1 cellular context compared by ENCODE assay signal in the genomic region with DNA sequence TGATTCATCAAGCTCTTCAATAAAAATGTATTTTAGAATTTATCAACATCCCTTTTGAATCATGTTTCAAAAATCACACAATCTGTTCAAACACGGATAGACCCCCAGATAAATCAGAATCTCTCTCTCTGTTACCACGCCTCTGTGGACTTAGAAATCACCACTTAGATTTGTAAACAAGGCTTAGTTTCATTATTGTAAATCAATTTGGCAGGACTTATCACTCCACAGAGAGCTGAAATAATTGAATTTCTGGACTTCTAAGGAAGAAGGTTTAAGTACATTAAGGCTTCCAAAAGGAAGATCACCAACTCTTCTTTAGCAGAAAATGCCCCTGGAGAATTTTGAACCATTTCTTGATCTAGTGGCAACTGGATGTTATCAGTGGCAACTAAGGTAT.
TF ChIP-seq lines count a peak whose summit lies in the region.

No MANE protein-coding gene starts in this region.

TF ChIP-seq in WTC11, 78 proteins besides CTCF, POLR2A, EP300 and RAD21 (continued from another document):
- TF ChIP-seq, protein P1, sequence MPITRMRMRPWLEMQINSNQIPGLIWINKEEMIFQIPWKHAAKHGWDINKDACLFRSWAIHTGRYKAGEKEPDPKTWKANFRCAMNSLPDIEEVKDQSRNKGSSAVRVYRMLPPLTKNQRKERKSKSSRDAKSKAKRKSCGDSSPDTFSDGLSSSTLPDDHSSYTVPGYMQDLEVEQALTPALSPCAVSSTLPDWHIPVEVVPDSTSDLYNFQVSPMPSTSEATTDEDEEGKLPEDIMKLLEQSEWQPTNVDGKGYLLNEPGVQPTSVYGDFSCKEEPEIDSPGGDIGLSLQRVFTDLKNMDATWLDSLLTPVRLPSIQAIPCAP (CRISPR knock-in tag; IDR thresholded peaks at IDR 0.05), result no peak
- TF ChIP-seq ZNF138 (CRISPR knock-in tag; conservative IDR thresholded peaks at IDR 0.05) (no peak), OVOL2 (CRISPR knock-in tag; IDR thresholded peaks at IDR 0.05; ENCODE audit: borderline replicate concordance) (no peak), NFATC4 (CRISPR knock-in tag; IDR thresholded peaks at IDR 0.05) (no peak), PRRX2 (CRISPR knock-in tag; IDR thresholded peaks at IDR 0.05) (no peak), NFE2L1 (CRISPR knock-in tag; IDR thresholded peaks at IDR 0.05) (no peak), IRF2 (CRISPR knock-in tag; IDR thresholded peaks at IDR 0.05; ENCODE audit: borderline replicate concordance, low read depth) (no peak)
- TF ChIP-seq, protein P2, sequence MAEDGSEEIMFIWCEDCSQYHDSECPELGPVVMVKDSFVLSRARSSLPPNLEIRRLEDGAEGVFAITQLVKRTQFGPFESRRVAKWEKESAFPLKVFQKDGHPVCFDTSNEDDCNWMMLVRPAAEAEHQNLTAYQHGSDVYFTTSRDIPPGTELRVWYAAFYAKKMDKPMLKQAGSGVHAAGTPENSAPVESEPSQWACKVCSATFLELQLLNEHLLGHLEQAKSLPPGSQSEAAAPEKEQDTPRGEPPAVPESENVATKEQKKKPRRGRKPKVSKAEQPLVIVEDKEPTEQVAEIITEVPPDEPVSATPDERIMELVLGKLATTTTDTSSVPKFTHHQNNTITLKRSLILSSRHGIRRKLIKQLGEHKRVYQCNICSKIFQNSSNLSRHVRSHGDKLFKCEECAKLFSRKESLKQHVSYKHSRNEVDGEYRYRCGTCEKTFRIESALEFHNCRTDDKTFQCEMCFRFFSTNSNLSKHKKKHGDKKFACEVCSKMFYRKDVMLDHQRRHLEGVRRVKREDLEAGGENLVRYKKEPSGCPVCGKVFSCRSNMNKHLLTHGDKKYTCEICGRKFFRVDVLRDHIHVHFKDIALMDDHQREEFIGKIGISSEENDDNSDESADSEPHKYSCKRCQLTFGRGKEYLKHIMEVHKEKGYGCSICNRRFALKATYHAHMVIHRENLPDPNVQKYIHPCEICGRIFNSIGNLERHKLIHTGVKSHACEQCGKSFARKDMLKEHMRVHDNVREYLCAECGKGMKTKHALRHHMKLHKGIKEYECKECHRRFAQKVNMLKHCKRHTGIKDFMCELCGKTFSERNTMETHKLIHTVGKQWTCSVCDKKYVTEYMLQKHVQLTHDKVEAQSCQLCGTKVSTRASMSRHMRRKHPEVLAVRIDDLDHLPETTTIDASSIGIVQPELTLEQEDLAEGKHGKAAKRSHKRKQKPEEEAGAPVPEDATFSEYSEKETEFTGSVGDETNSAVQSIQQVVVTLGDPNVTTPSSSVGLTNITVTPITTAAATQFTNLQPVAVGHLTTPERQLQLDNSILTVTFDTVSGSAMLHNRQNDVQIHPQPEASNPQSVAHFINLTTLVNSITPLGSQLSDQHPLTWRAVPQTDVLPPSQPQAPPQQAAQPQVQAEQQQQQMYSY (CRISPR knock-in tag; IDR thresholded peaks at IDR 0.05), result no peak
- TF ChIP-seq, protein P3, sequence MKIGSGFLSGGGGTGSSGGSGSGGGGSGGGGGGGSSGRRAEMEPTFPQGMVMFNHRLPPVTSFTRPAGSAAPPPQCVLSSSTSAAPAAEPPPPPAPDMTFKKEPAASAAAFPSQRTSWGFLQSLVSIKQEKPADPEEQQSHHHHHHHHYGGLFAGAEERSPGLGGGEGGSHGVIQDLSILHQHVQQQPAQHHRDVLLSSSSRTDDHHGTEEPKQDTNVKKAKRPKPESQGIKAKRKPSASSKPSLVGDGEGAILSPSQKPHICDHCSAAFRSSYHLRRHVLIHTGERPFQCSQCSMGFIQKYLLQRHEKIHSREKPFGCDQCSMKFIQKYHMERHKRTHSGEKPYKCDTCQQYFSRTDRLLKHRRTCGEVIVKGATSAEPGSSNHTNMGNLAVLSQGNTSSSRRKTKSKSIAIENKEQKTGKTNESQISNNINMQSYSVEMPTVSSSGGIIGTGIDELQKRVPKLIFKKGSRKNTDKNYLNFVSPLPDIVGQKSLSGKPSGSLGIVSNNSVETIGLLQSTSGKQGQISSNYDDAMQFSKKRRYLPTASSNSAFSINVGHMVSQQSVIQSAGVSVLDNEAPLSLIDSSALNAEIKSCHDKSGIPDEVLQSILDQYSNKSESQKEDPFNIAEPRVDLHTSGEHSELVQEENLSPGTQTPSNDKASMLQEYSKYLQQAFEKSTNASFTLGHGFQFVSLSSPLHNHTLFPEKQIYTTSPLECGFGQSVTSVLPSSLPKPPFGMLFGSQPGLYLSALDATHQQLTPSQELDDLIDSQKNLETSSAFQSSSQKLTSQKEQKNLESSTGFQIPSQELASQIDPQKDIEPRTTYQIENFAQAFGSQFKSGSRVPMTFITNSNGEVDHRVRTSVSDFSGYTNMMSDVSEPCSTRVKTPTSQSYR (CRISPR knock-in tag; IDR thresholded peaks at IDR 0.05), result no peak
- TF ChIP-seq, protein P4, sequence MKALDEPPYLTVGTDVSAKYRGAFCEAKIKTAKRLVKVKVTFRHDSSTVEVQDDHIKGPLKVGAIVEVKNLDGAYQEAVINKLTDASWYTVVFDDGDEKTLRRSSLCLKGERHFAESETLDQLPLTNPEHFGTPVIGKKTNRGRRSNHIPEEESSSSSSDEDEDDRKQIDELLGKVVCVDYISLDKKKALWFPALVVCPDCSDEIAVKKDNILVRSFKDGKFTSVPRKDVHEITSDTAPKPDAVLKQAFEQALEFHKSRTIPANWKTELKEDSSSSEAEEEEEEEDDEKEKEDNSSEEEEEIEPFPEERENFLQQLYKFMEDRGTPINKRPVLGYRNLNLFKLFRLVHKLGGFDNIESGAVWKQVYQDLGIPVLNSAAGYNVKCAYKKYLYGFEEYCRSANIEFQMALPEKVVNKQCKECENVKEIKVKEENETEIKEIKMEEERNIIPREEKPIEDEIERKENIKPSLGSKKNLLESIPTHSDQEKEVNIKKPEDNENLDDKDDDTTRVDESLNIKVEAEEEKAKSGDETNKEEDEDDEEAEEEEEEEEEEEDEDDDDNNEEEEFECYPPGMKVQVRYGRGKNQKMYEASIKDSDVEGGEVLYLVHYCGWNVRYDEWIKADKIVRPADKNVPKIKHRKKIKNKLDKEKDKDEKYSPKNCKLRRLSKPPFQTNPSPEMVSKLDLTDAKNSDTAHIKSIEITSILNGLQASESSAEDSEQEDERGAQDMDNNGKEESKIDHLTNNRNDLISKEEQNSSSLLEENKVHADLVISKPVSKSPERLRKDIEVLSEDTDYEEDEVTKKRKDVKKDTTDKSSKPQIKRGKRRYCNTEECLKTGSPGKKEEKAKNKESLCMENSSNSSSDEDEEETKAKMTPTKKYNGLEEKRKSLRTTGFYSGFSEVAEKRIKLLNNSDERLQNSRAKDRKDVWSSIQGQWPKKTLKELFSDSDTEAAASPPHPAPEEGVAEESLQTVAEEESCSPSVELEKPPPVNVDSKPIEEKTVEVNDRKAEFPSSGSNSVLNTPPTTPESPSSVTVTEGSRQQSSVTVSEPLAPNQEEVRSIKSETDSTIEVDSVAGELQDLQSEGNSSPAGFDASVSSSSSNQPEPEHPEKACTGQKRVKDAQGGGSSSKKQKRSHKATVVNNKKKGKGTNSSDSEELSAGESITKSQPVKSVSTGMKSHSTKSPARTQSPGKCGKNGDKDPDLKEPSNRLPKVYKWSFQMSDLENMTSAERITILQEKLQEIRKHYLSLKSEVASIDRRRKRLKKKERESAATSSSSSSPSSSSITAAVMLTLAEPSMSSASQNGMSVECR (CRISPR knock-in tag; IDR thresholded peaks at IDR 0.05; ENCODE audit: borderline replicate concordance), result no peak
